19 cellular contexts compared by ENCODE assay signal in genomic region chr19:49213791-49214190, GRCh38. TPM values are rescaled to one million over a fixed set of nuclear protein-coding genes. Genes with fewer than 3 reads are reported as not detected.
DNase-seq lines count a peak whose midpoint lies in the region; ATAC-seq and TF ChIP-seq lines count a peak whose summit lies in the region.
"Had no signal": no experiment of that assay in that cellular context is flagged by ENCODE, and none has a peak within 500 bp of the region (broad histone marks: within the 10 kb centered on the region; RNA-seq: fewer than 3 reads in every experiment).

No MANE protein-coding gene starts in this region.

- intact Hi-C loops in PC-9 (cut with micrococcal nuclease; ENCODE audit: unreplicated experiment): no loop called here

- no peaks in the 10 kb centered on the region for H3K9me2 ChIP-seq in PC-9 (ENCODE audit: insufficient read depth)

- no peak overlapping the region for H3K27ac ChIP-seq in PC-9

- ATAC-seq in GM19351 (IDR thresholded peaks at IDR 0.05; ENCODE audit: unreplicated experiment): no peak
- ATAC-seq in activated T-helper 17 cell treated with anti-CD3 and anti-CD28 coated beads, Interleukin-2, amount 50 U/mL, for 72 hours (replicated peaks): no peak
- ATAC-seq: left colon; naive thymus-derived CD8-positive, alpha-beta T cell had no signal

- no peak overlapping the region for H3K27ac Mint-ChIP-seq in nephron progenitor cell
- H3K27ac Mint-ChIP-seq in activated T-helper 17 cell treated with anti-CD3 and anti-CD28 coated beads, Interleukin-2, amount 50 U/mL, for 72 hours: no peak overlapping the region
- H3K27ac Mint-ChIP-seq: activated naive CD4-positive, alpha-beta T cell treated with anti-CD3 and anti-CD28 coated beads, Interleukin-2, amount 10 ng/mL, durations not matched to agents 7 days and 5 days; naive thymus-derived CD8-positive, alpha-beta T cell had no signal

- CTCF ChIA-PET in PC-9 (lab: Charles Lee): no interaction called here

- H3K9me3 Mint-ChIP-seq in nephron progenitor cell: peaks cover 4% of the 10 kb centered on the region
- H3K9me3 Mint-ChIP-seq in activated T-helper 17 cell treated with anti-CD3 and anti-CD28 coated beads, Interleukin-2, amount 50 U/mL, for 72 hours: no peaks in the 10 kb centered on the region
- H3K9me3 Mint-ChIP-seq: activated naive CD4-positive, alpha-beta T cell treated with anti-CD3 and anti-CD28 coated beads, Interleukin-2, amount 10 ng/mL, durations not matched to agents 7 days and 5 days had no signal

- H3K36me3 Mint-ChIP-seq in nephron progenitor cell (ENCODE audit: low read depth): peaks cover 5% of the 10 kb centered on the region
- H3K36me3 Mint-ChIP-seq in activated T-helper 17 cell treated with anti-CD3 and anti-CD28 coated beads, Interleukin-2, amount 50 U/mL, for 72 hours (ENCODE audit: low read depth): no peaks in the 10 kb centered on the region
- H3K36me3 Mint-ChIP-seq: activated naive CD4-positive, alpha-beta T cell treated with anti-CD3 and anti-CD28 coated beads, Interleukin-2, amount 10 ng/mL, durations not matched to agents 7 days and 5 days; naive thymus-derived CD8-positive, alpha-beta T cell had no signal

- H3K4me2 ChIP-seq in PC-9: no peak overlapping the region

- BruUV-seq in PC-9 (replicated peaks; lab: Mats Ljungman, UMichigan): no TSS peak

- peaks cover 75% of the 10 kb centered on the region for H3F3A ChIP-seq in PC-9 (ENCODE audit: insufficient read depth, low read depth)

- H3K9me3 ChIP-seq in PC-9 (ENCODE audit: insufficient read depth, low read depth): no peaks in the 10 kb centered on the region

- no peaks in the 10 kb centered on the region for H3K36me3 ChIP-seq in PC-9 (ENCODE audit: low read depth)

- no peak overlapping the region for H3K4me3 ChIP-seq in PC-9

- in situ Hi-C loops in GM13976 (cut with MboI; ENCODE audit: low sequenced_read_pairs, unreplicated experiment): no loop called here

- no peaks in the 10 kb centered on the region for H3K27me3 ChIP-seq in PC-9 (ENCODE audit: insufficient read depth, low read depth)

- peaks cover 17% of the 10 kb centered on the region for H3K4me1 Mint-ChIP-seq in nephron progenitor cell
- H3K4me1 Mint-ChIP-seq in activated T-helper 17 cell treated with anti-CD3 and anti-CD28 coated beads, Interleukin-2, amount 50 U/mL, for 72 hours: no peaks in the 10 kb centered on the region

- no peaks in the 10 kb centered on the region for H4K20me1 ChIP-seq in PC-9 (ENCODE audit: insufficient read depth)

- TF ChIP-seq CTCF in GM13976 (IDR thresholded peaks at IDR 0.05; ENCODE audit: borderline replicate concordance, control extremely low read depth, extremely low read depth, insufficient read depth, missing control alignments): peak; percentile 5
- TF ChIP-seq CTCF in PC-9 (conservative IDR thresholded peaks at IDR 0.05): 0 out of 2 replicates have a peak, but pooled peaks have one; percentile 36
- no peak for TF ChIP-seq CTCF in nephron progenitor cell (IDR thresholded peaks at IDR 0.05)

- no peaks in the 10 kb centered on the region for H3K79me2 ChIP-seq in PC-9 (ENCODE audit: low read depth)

- no peak overlapping the region for H2AFZ ChIP-seq in PC-9

- peaks cover 27% of the 10 kb centered on the region for H3K4me1 ChIP-seq in PC-9 (replicated peaks; ENCODE audit: insufficient read depth)

- DNase-seq in COLO668 (lab: John Stamatoyannopoulos, UW; ENCODE audit: unreplicated experiment) (peak; percentile 8), GM13976 (ENCODE audit: low spot score) (no peak), PC-9 (no peak), iPS-NIHi11 (ENCODE audit: low spot score) (peak; percentile 61), nephron progenitor cell (no peak)
- DNase-seq in activated CD8-positive, alpha-beta memory T cell treated with anti-CD3 and anti-CD28 coated beads, Interleukin-2, amount 50 U/mL, for 4 hours: no peak
- DNase-seq: activated naive CD4-positive, alpha-beta T cell treated with anti-CD3 and anti-CD28 coated beads, Interleukin-2, amount 10 ng/mL, durations not matched to agents 7 days and 5 days; left colon; naive thymus-derived CD8-positive, alpha-beta T cell; NCI-H1436 treated with DMSO at 0.1 percent for 48 hours; retina; stimulated activated CD4-positive, alpha-beta T cell treated with anti-CD3 and anti-CD28 coated beads, Interleukin-4, amount 100 ng/mL, for 4 hours; stimulated activated naive CD4-positive, alpha-beta T cell had no signal

- H3K4me3 Mint-ChIP-seq in nephron progenitor cell: no peak overlapping the region
- no peak overlapping the region for H3K4me3 Mint-ChIP-seq in activated T-helper 17 cell treated with anti-CD3 and anti-CD28 coated beads, Interleukin-2, amount 50 U/mL, for 72 hours
- H3K4me3 Mint-ChIP-seq: activated naive CD4-positive, alpha-beta T cell treated with anti-CD3 and anti-CD28 coated beads, Interleukin-2, amount 10 ng/mL, durations not matched to agents 7 days and 5 days; CD14-positive monocyte; naive thymus-derived CD8-positive, alpha-beta T cell had no signal

- POLR2A ChIA-PET in PC-9 (lab: Charles Lee; ENCODE audit: unreplicated experiment): no interaction called here

- H3K27me3 Mint-ChIP-seq in nephron progenitor cell (ENCODE audit: low read depth, poor library complexity): peaks cover 6% of the 10 kb centered on the region
- H3K27me3 Mint-ChIP-seq in activated T-helper 17 cell treated with anti-CD3 and anti-CD28 coated beads, Interleukin-2, amount 50 U/mL, for 72 hours: no peaks in the 10 kb centered on the region
- H3K27me3 Mint-ChIP-seq: activated naive CD4-positive, alpha-beta T cell treated with anti-CD3 and anti-CD28 coated beads, Interleukin-2, amount 10 ng/mL, durations not matched to agents 7 days and 5 days had no signal

RNA-seq across cellular contexts. Expression of gene TRPM4, which starts 56.2 kb away (rescaled TPM):
- total RNA-seq in PC-9 (2021): 43.8 and 62.3 TPM in 2 replicates
- under 1 TPM in 1 of 2 donors, not detected in 1; 0.52 TPM for total RNA-seq in activated T-helper 17 cell treated with anti-CD3 and anti-CD28 coated beads, Interleukin-2, amount 50 U/mL, for 72 hours
- total RNA-seq: naive thymus-derived CD8-positive, alpha-beta T cell had no signal

RNA-seq across cellular contexts. Expression of gene HRC, which starts 58.6 kb away (rescaled TPM):
- total RNA-seq in PC-9 (2021): 0.50 TPM in 1 of 2 replicates, not detected in the other
- not detected for total RNA-seq in activated T-helper 17 cell treated with anti-CD3 and anti-CD28 coated beads, Interleukin-2, amount 50 U/mL, for 72 hours
- total RNA-seq: activated CD8-positive, alpha-beta memory T cell treated with anti-CD3 and anti-CD28 coated beads for 36 hours; bronchial epithelial cell; naive thymus-derived CD8-positive, alpha-beta T cell; NCI-H460 had no signal

Comparison
In these comparisons a context has a peak if more than half of its experiments do, and no peak if none do; other contexts are left out.
1. DNase-seq: peak in COLO668 (single experiment) and iPS-NIHi11 (single experiment); none in GM13976 (single experiment), PC-9 (0 of 2), activated CD8-positive, alpha-beta memory T cell treated with anti-CD3 and anti-CD28 coated beads, Interleukin-2, amount 50 U/mL, for 4 hours (single experiment) and nephron progenitor cell (single experiment).
2. RNA of gene TRPM4, which starts 56.2 kb away (total RNA-seq): 43.8 to 62.3 TPM in PC-9; 0.52 TPM in activated T-helper 17 cell treated with anti-CD3 and anti-CD28 coated beads, Interleukin-2, amount 50 U/mL, for 72 hours; every median in the first group is over 10 times any median in the second.